8 cellular contexts compared by ENCODE assay signal in genomic region chr3:133038089-133038730, GRCh38. TPM values are rescaled to one million over a fixed set of nuclear protein-coding genes. Genes with fewer than 3 reads are reported as not detected.
DNase-seq lines count a peak whose midpoint lies in the region; ATAC-seq and TF ChIP-seq lines count a peak whose summit lies in the region.

Gene TMEM108 (plus strand): TSS chr3:133038391.

- H3K27ac ChIP-seq in HUES48 (ENCODE audit: low read depth, low read length) (no peak within 1 kb of the TSS), SJCRH30 (peak within 1 kb of the TSS; percentile 61), spleen (no peak within 1 kb of the TSS)

- TF ChIP-seq CTCF in spleen (IDR thresholded peaks at IDR 0.05 in 8 of 11, conservative IDR thresholded peaks at IDR 0.05 in 3 of 11), result no peak

- intact Hi-C loops in spleen (cut with DNase I; ENCODE audit: low total_unique reads), result loop anchor here (10.0 kb wide), 1 partner anchor 303 kb away; no protein-coding TSS in a partner anchor

- no peak for TF ChIP-seq POLR2A in spleen (IDR thresholded peaks at IDR 0.05)

- 2 to 6% (median 5%) methylated on average over 30 to 57 of the region's 57 CpGs for WGBS in spleen, 5 donors

- peak within 1 kb of the TSS; percentile 71 for H3K4me3 ChIP-seq in HUES48 (ENCODE audit: low read depth, low read length)
- H3K4me3 ChIP-seq in SJCRH30, result peak within 1 kb of the TSS; percentile 79
- peak within 1 kb of the TSS; percentile 26 to 76 (median 55) for H3K4me3 ChIP-seq in spleen

- H3K9me3 ChIP-seq in HUES48 (ENCODE audit: control insufficient read depth, insufficient read depth, low read length) (no peaks in the 10 kb centered on the region), SJCRH30 (replicated peaks) (no peaks in the 10 kb centered on the region), spleen (no peaks in the 10 kb centered on the region)

- H3K36me3 ChIP-seq in HUES48 (ENCODE audit: control insufficient read depth, insufficient read depth, low read length) (no peaks in the 10 kb centered on the region), SJCRH30 (no peaks in the 10 kb centered on the region), spleen (no peaks in the 10 kb centered on the region)

- ATAC-seq in GM21367 (IDR thresholded peaks at IDR 0.05; ENCODE audit: unreplicated experiment) (no peak), HG03469 (IDR thresholded peaks at IDR 0.05; ENCODE audit: unreplicated experiment) (no peak)

- peak; percentile 97 for DNase-seq in DMS 273 (lab: John Stamatoyannopoulos, UW; ENCODE audit: unreplicated experiment)
- peak; percentile 95 to 96 for DNase-seq in SJCRH30
- DNase-seq in dermis blood vessel endothelial cell, result peak; percentile 66
- peak; percentile 64 for DNase-seq in kidney tubule cell (ENCODE audit: low spot score)
- peak; percentile 81 for DNase-seq in spleen

- peak within 1 kb of the TSS; percentile 22; the same call in 1 of the 2 replicates for H3K9ac ChIP-seq in HUES48 (ENCODE audit: low read depth, low read length)

- peaks cover 42% of the 10 kb centered on the region for H3K4me1 ChIP-seq in HUES48 (ENCODE audit: control insufficient read depth, insufficient read depth, low read length)
- 0 out of 2 replicates have a peak, but pooled peaks cover 3% of the 10 kb centered on the region for H3K4me1 ChIP-seq in SJCRH30
- peaks cover 0 to 30% (median 16%) of the 10 kb centered on the region in 6 donors for H3K4me1 ChIP-seq in spleen

- H3K27me3 ChIP-seq in HUES48 (ENCODE audit: control insufficient read depth, insufficient read depth, low read length) (peaks cover 30% of the 10 kb centered on the region), SJCRH30 (no peaks in the 10 kb centered on the region), spleen (replicated peaks in 1 of 7) (peaks cover 0 to 63% (median 36%) of the 10 kb centered on the region in 7 donors)

RNA-seq across cellular contexts. Expression of gene TMEM108, which starts in this region (rescaled TPM):
- 10.8 and 14.1 TPM in 2 replicates for total RNA-seq in SJCRH30 (2014; rRNA removed; shearing (Covaris generic))
- total RNA-seq in dermis blood vessel endothelial cell (0.17 and 0.23 TPM in 2 replicates), spleen (1 to 10 TPM in 5 of 7 donors, under 1 TPM in 2; 0.68 to 4.0 (median 1.4) TPM)
- under 1 TPM; 0.20 to 0.49 (median 0.35) TPM for polyA plus RNA-seq in spleen

Comparison
In these comparisons a context has a peak if more than half of its experiments do, and no peak if none do; other contexts are left out.
1. Peak in DNase-seq in dermis blood vessel endothelial cell; RNA of the gene not detected or under 1 TPM.